23 cellular contexts compared by ENCODE assay signal in genomic region chr19:16976471-16976870, GRCh38. TPM values are rescaled to one million over a fixed set of nuclear protein-coding genes. Genes with fewer than 3 reads are reported as not detected.
"Had no signal": no experiment of that assay in that cellular context is flagged by ENCODE, and none has a peak within 500 bp of the region (broad histone marks: within the 10 kb centered on the region; RNA-seq: fewer than 3 reads in every experiment).

No MANE protein-coding gene starts in this region.

- DNase-seq: IMR-90; Karpas-422; KG1; MG63; NCI-H1092; NCI-H1105 treated with DMSO at 0.1 percent for 48 hours; NCI-H1417 treated with DMSO at 0.1 percent for 48 hours; NCI-H1694; NCI-H187 treated with DMSO at 0.1 percent for 48 hours; NCI-H2029 treated with DMSO at 0.1 percent for 48 hours; NCI-H2171 treated with DMSO at 0.1 percent for 48 hours; NCI-H345; NCI-H446 treated with DMSO at 0.1 percent for 48 hours; NCI-H510A treated with DMSO at 0.1 percent for 48 hours; NCI-H526; NK-92 treated with Interleukin-12 subunit alpha and Interleukin-12 subunit beta, amount 100 ng/mL, for 24 hours; OCI-M1; PC-9; SHP77 treated with DMSO at 0.1 percent for 48 hours; SJCRH30; T-helper 1 cell; T-helper 17 cell had no signal

RNA-seq across cellular contexts. Expression of gene CPAMD8, which starts 50.1 kb away (rescaled TPM):
- total RNA-seq: HT1080 had no signal
